29 cellular contexts compared by ENCODE assay signal in genomic region chr4:43296946-43297528, GRCh38.
"Had no signal": no experiment of that assay in that cellular context is flagged by ENCODE, and none has a peak within 500 bp of the region (broad histone marks: within the 10 kb centered on the region; RNA-seq: fewer than 3 reads in every experiment).

No MANE protein-coding gene starts in this region.

- H3K4me2 ChIP-seq: neural progenitor cell had no signal

- H3K27ac ChIP-seq: left lung, lower lobe of right lung, neural progenitor cell, ovary, right atrium auricular region, skin epidermis, stomach, testis, thyroid gland, transverse colon, upper lobe of left lung, vagina had no signal

- H3K9me3 Mint-ChIP-seq: nephron progenitor cell, neural progenitor cell had no signal

- H3K27ac Mint-ChIP-seq: immature natural killer cell; mesothelial cell of epicardium; naive B cell; natural killer cell; nephron progenitor cell; neural progenitor cell; progenitor cell of endocrine pancreas; stimulated activated naive B cell treated with anti-CD40 and anti-IgM and Interleukin-4, amounts not matched to agents 10 μg/mL and 1 μg/mL and 100 μg/mL, for 72 hours had no signal

- H3K9ac ChIP-seq: neural progenitor cell had no signal

- H3K27me3 ChIP-seq: left lung, neural progenitor cell, ovary, right atrium auricular region, stomach, testis, thyroid gland, transverse colon, upper lobe of left lung, vagina had no signal

- FAIRE-seq: islet of Langerhans, kidney had no signal

- H3K36me3 ChIP-seq: left lung, lower lobe of right lung, neural progenitor cell, ovary, right atrium auricular region, stomach, thyroid gland, transverse colon, upper lobe of left lung, vagina had no signal

- H3K4me1 Mint-ChIP-seq: immature natural killer cell; mesothelial cell of epicardium; naive B cell; natural killer cell; nephron progenitor cell; neural progenitor cell; stimulated activated naive B cell treated with anti-CD40 and anti-IgM and Interleukin-4, amounts not matched to agents 10 μg/mL and 1 μg/mL and 100 μg/mL, for 72 hours had no signal

- H3K36me3 Mint-ChIP-seq: immature natural killer cell; mesothelial cell of epicardium; naive B cell; natural killer cell; neural progenitor cell; stimulated activated naive B cell treated with anti-CD40 and anti-IgM and Interleukin-4, amounts not matched to agents 10 μg/mL and 1 μg/mL and 100 μg/mL, for 72 hours had no signal

- ATAC-seq: left colon; left lung; lower lobe of right lung; natural killer cell; sciatic nerve; stimulated activated naive B cell treated with anti-CD40 and anti-IgM and Interleukin-4, amounts not matched to agents 10 μg/mL and 1 μg/mL and 100 μg/mL, for 72 hours; stimulated activated naive CD8-positive, alpha-beta T cell treated with anti-CD3 and anti-CD28 coated beads, Interleukin-15, Interleukin-2, amounts not matched to agents 100 U/mL and 50 U/mL, for 24 hours had no signal

- DNase-seq: immature natural killer cell; kidney; left colon; left lung; lower lobe of right lung; mesendoderm; naive B cell; natural killer cell; nephron progenitor cell; ovary; stimulated activated CD4-positive, alpha-beta T cell treated with anti-CD3 and anti-CD28 coated beads, Interleukin-12 subunit alpha, Interleukin-12 subunit beta, amount 100 ng/mL, for 4 hours; stimulated activated CD4-positive, alpha-beta T cell treated with anti-CD3 and anti-CD28 coated beads, Interleukin-15, amount 100 ng/mL, for 24 hours; stimulated activated CD4-positive, alpha-beta T cell treated with anti-CD3 and anti-CD28 coated beads, Interleukin-2, amount 100 ng/mL, for 24 hours; stimulated activated CD4-positive, alpha-beta T cell treated with anti-CD3 and anti-CD28 coated beads, Interleukin-4, amount 100 ng/mL, for 1 hour; stimulated activated naive B cell treated with anti-CD40 and anti-IgM and Interleukin-4, amounts not matched to agents 10 μg/mL and 1 μg/mL and 100 μg/mL, for 72 hours; stimulated activated naive CD8-positive, alpha-beta T cell treated with anti-CD3 and anti-CD28 coated beads, Interleukin-15, Interleukin-2, amounts not matched to agents 100 U/mL and 50 U/mL, for 24 hours; stomach; testis; thyroid gland; transverse colon; upper lobe of left lung had no signal

- H3K27me3 Mint-ChIP-seq: naive B cell; progenitor cell of endocrine pancreas; stimulated activated naive B cell treated with anti-CD40 and anti-IgM and Interleukin-4, amounts not matched to agents 10 μg/mL and 1 μg/mL and 100 μg/mL, for 72 hours had no signal

- H2AFZ ChIP-seq: neural progenitor cell had no signal

- H3K9me3 ChIP-seq: lower lobe of right lung, ovary, stomach, testis, thyroid gland, transverse colon, upper lobe of left lung, vagina had no signal

- H3K4me3 Mint-ChIP-seq: immature natural killer cell; mesothelial cell of epicardium; naive B cell; natural killer cell; nephron progenitor cell; neural progenitor cell; stimulated activated naive B cell treated with anti-CD40 and anti-IgM and Interleukin-4, amounts not matched to agents 10 μg/mL and 1 μg/mL and 100 μg/mL, for 72 hours had no signal

- H3K4me3 ChIP-seq: left lung, lower lobe of right lung, neural progenitor cell, ovary, right atrium auricular region, skin epidermis, stomach, testis, thyroid gland, transverse colon, upper lobe of left lung, vagina had no signal

- H3K4me1 ChIP-seq: left lung, lower lobe of right lung, neural progenitor cell, right atrium auricular region, stomach, testis, thyroid gland, transverse colon, upper lobe of left lung, vagina had no signal
